In genomic region chr2:96239091-96239490, GRCh38 we compare ENCODE assay signal across 23 cellular contexts.
"Had no signal": no experiment of that assay in that cellular context is flagged by ENCODE, and none has a peak within 500 bp of the region (broad histone marks: within the 10 kb centered on the region; RNA-seq: fewer than 3 reads in every experiment).

No MANE protein-coding gene starts in this region.

- H3K36me3 Mint-ChIP-seq: activated CD4-positive, alpha-beta memory T cell treated with anti-CD3 and anti-CD28 coated beads for 36 hours; brain had no signal

- H3K27ac ChIP-seq: SK-N-MC, VCaP had no signal

- FAIRE-seq: astrocyte, K562 had no signal

- H3K27me3 Mint-ChIP-seq: activated CD4-positive, alpha-beta memory T cell treated with anti-CD3 and anti-CD28 coated beads for 36 hours; activated CD4-positive, alpha-beta T cell treated with anti-CD3 and anti-CD28 coated beads, Interleukin-2, amount 10 ng/mL, durations not matched to agents 7 days and 5 days; activated naive CD8-positive, alpha-beta T cell; activated T-helper 17 cell treated with anti-CD3 and anti-CD28 coated beads, Interleukin-2, amount 50 U/mL, for 72 hours; brain had no signal

- H3K4me3 Mint-ChIP-seq: activated CD4-positive, alpha-beta memory T cell treated with anti-CD3 and anti-CD28 coated beads for 36 hours; activated CD4-positive, alpha-beta T cell treated with anti-CD3 and anti-CD28 coated beads, Interleukin-2, amount 10 ng/mL, durations not matched to agents 7 days and 5 days; activated naive CD4-positive, alpha-beta T cell treated with anti-CD3 and anti-CD28 coated beads for 36 hours; activated naive CD8-positive, alpha-beta T cell; activated T-helper 17 cell treated with anti-CD3 and anti-CD28 coated beads, Interleukin-2, amount 50 U/mL, for 72 hours; brain had no signal

- H3K9me3 Mint-ChIP-seq: activated CD4-positive, alpha-beta memory T cell treated with anti-CD3 and anti-CD28 coated beads for 36 hours; activated CD4-positive, alpha-beta T cell treated with anti-CD3 and anti-CD28 coated beads, Interleukin-2, amount 10 ng/mL, durations not matched to agents 7 days and 5 days; activated naive CD4-positive, alpha-beta T cell treated with anti-CD3 and anti-CD28 coated beads for 36 hours; activated T-helper 17 cell treated with anti-CD3 and anti-CD28 coated beads, Interleukin-2, amount 50 U/mL, for 72 hours; brain had no signal

- DNase-seq: activated CD4-positive, alpha-beta memory T cell treated with anti-CD3 and anti-CD28 coated beads for 36 hours; activated CD4-positive, alpha-beta T cell treated with anti-CD3 and anti-CD28 coated beads, Interleukin-2, amount 10 ng/mL, durations not matched to agents 7 days and 5 days; activated CD4-positive, CD25-positive, alpha-beta regulatory T cell; activated CD8-positive, alpha-beta memory T cell treated with anti-CD3 and anti-CD28 coated beads for 24 hours; activated gamma-delta T cell; activated naive CD4-positive, alpha-beta T cell treated with anti-CD3 and anti-CD28 coated beads for 36 hours; activated T-cell treated with anti-CD3 and anti-CD28 coated beads, Interleukin-2, amount 50 U/mL, for 48 hours; amygdala; Karpas-422; NCI-H146; NCI-H187 treated with DMSO at 0.1 percent for 48 hours; NCI-H2171; NCI-H2227 treated with DMSO at 0.1 percent for 48 hours; PC-3; SIG-M5; T-helper 1 cell had no signal

- H3K4me1 Mint-ChIP-seq: brain had no signal

- H3K4me3 ChIP-seq: K562, SK-N-MC had no signal

- ATAC-seq: activated T-helper 17 cell treated with anti-CD3 and anti-CD28 coated beads, Interleukin-2, amount 50 U/mL, for 72 hours; PC-3 had no signal

- H3K27ac Mint-ChIP-seq: activated CD4-positive, alpha-beta T cell treated with anti-CD3 and anti-CD28 coated beads, Interleukin-2, amount 10 ng/mL, durations not matched to agents 7 days and 5 days; activated naive CD4-positive, alpha-beta T cell treated with anti-CD3 and anti-CD28 coated beads for 36 hours; activated naive CD8-positive, alpha-beta T cell had no signal
